In genomic region chr5:87360132-87360531, GRCh38 we compare ENCODE assay signal across 24 cellular contexts.
"Had no signal": no experiment of that assay in that cellular context is flagged by ENCODE, and none has a peak within 500 bp of the region (broad histone marks: within the 10 kb centered on the region; RNA-seq: fewer than 3 reads in every experiment).

No MANE protein-coding gene starts in this region.

- H3K4me3 ChIP-seq: heart right ventricle, left ventricle myocardium inferior, lung, mucosa of descending colon, ovary, right atrium auricular region, skin epidermis, spleen, testis, thyroid gland, transverse colon, upper lobe of left lung, vagina had no signal

- ATAC-seq: mucosa of descending colon; naive thymus-derived CD4-positive, alpha-beta T cell; natural killer cell treated with Interleukin-12 subunit alpha and Interleukin-12 subunit beta and Interleukin-15 and Interleukin-18, amount 100 ng/mL, for 72 hours; stimulated activated memory B cell treated with anti-CD40 and anti-IgM and Interleukin-4, amounts not matched to agents 10 μg/mL and 1 μg/mL and 100 μg/mL, for 72 hours; stimulated activated naive CD8-positive, alpha-beta T cell treated with anti-CD3 and anti-CD28 coated beads, Interleukin-15, amount 100 ng/mL, for 72 hours had no signal

- H3K27ac ChIP-seq: heart right ventricle, left ventricle myocardium inferior, ovary, right atrium auricular region, skin epidermis, spleen, testis, thyroid gland, transverse colon, upper lobe of left lung, vagina had no signal

- H3K9me3 ChIP-seq: heart right ventricle, left ventricle myocardium inferior, mucosa of descending colon, ovary, right atrium auricular region, spleen, testis, thyroid gland, transverse colon, upper lobe of left lung, vagina had no signal

- H3K27me3 ChIP-seq: heart right ventricle, ovary, right atrium auricular region, spleen, testis, thyroid gland, transverse colon, upper lobe of left lung, vagina had no signal

- H3K27ac Mint-ChIP-seq: natural killer cell treated with Interleukin-12 subunit alpha and Interleukin-12 subunit beta and Interleukin-15 and Interleukin-18, amount 100 ng/mL, for 72 hours; stimulated activated memory B cell treated with anti-CD40 and anti-IgM and Interleukin-4, amounts not matched to agents 10 μg/mL and 1 μg/mL and 100 μg/mL, for 72 hours; stimulated activated naive CD8-positive, alpha-beta T cell treated with anti-CD3 and anti-CD28 coated beads, Interleukin-15, amount 100 ng/mL, for 72 hours had no signal

- H3K4me1 ChIP-seq: right atrium auricular region, testis, thyroid gland, transverse colon, upper lobe of left lung, vagina had no signal

- H3K4me3 Mint-ChIP-seq: immature natural killer cell; naive thymus-derived CD4-positive, alpha-beta T cell; natural killer cell treated with Interleukin-12 subunit alpha and Interleukin-12 subunit beta and Interleukin-15 and Interleukin-18, amount 100 ng/mL, for 72 hours; stimulated activated memory B cell treated with anti-CD40 and anti-IgM and Interleukin-4, amounts not matched to agents 10 μg/mL and 1 μg/mL and 100 μg/mL, for 72 hours; stimulated activated naive CD8-positive, alpha-beta T cell treated with anti-CD3 and anti-CD28 coated beads, Interleukin-15, amount 100 ng/mL, for 72 hours had no signal

- H3K9me3 Mint-ChIP-seq: immature natural killer cell; natural killer cell treated with Interleukin-12 subunit alpha and Interleukin-12 subunit beta and Interleukin-15 and Interleukin-18, amount 100 ng/mL, for 72 hours; stimulated activated memory B cell treated with anti-CD40 and anti-IgM and Interleukin-4, amounts not matched to agents 10 μg/mL and 1 μg/mL and 100 μg/mL, for 72 hours; stimulated activated naive CD8-positive, alpha-beta T cell treated with anti-CD3 and anti-CD28 coated beads, Interleukin-15, amount 100 ng/mL, for 72 hours had no signal

- H3K4me1 Mint-ChIP-seq: stimulated activated memory B cell treated with anti-CD40 and anti-IgM and Interleukin-4, amounts not matched to agents 10 μg/mL and 1 μg/mL and 100 μg/mL, for 72 hours had no signal

- H3K27me3 Mint-ChIP-seq: naive thymus-derived CD4-positive, alpha-beta T cell; natural killer cell treated with Interleukin-12 subunit alpha and Interleukin-12 subunit beta and Interleukin-15 and Interleukin-18, amount 100 ng/mL, for 72 hours; progenitor cell of endocrine pancreas; stimulated activated memory B cell treated with anti-CD40 and anti-IgM and Interleukin-4, amounts not matched to agents 10 μg/mL and 1 μg/mL and 100 μg/mL, for 72 hours; stimulated activated naive CD8-positive, alpha-beta T cell treated with anti-CD3 and anti-CD28 coated beads, Interleukin-15, amount 100 ng/mL, for 72 hours had no signal

- H3K36me3 ChIP-seq: ovary had no signal

- DNase-seq: heart right ventricle; hypothalamus; immature natural killer cell; left ventricle myocardium inferior; mesendoderm; midbrain; mucosa of descending colon; naive thymus-derived CD4-positive, alpha-beta T cell; ovary; spleen; stimulated activated CD4-positive, alpha-beta T cell treated with anti-CD3 and anti-CD28 coated beads, Interleukin-4, amount 100 ng/mL, for 24 hours; stimulated activated naive CD4-positive, alpha-beta T cell treated with Interleukin-2 at 50 U/mL for 16 hours; stimulated activated naive CD8-positive, alpha-beta T cell treated with anti-CD3 and anti-CD28 coated beads, Interleukin-15, amount 100 ng/mL, for 72 hours; testis; thyroid gland; transverse colon; upper lobe of left lung had no signal
